1 cellular context compared by ENCODE assay signal in genomic region chr17:35141681-35142466, GRCh38.
A peak's percentile ranks its signal among the peaks of the same experiment; 100 is the strongest.
TF ChIP-seq lines count a peak whose summit lies in the region.

TSS of gene NLE1 (minus strand) at chr17:35142303. CDS start at chr17:35142275, 28 bp downstream.

TF ChIP-seq in HepG2, 621 proteins besides CTCF, POLR2A, EP300 and RAD21 (continued from another document and continues in another):
- TF ChIP-seq ZBTB10 (CRISPR knock-in tag; IDR thresholded peaks at IDR 0.05; ENCODE audit: borderline replicate concordance) (no peak), PRMT3 (CRISPR knock-in tag; IDR thresholded peaks at IDR 0.05; ENCODE audit: borderline replicate concordance, low read depth) (no peak), ZNF441 (CRISPR knock-in tag; IDR thresholded peaks at IDR 0.05; ENCODE audit: borderline replicate concordance) (0 out of 2 replicates have a peak, but pooled peaks have one; percentile 48), ZBTB14 (CRISPR knock-in tag; IDR thresholded peaks at IDR 0.05) (peak; percentile 48; the same call in 1 of the 2 replicates), CEBPB (IDR thresholded peaks at IDR 0.05; ENCODE audit: borderline replicate concordance, low read depth, low read length) (no peak), ZNF550 (CRISPR knock-in tag; IDR thresholded peaks at IDR 0.05; ENCODE audit: borderline replicate concordance) (0 out of 2 replicates have a peak, but pooled peaks have one; percentile 67), YEATS4 (CRISPR knock-in tag; IDR thresholded peaks at IDR 0.05; ENCODE audit: borderline replicate concordance) (peak; percentile 97), MYPOP (CRISPR knock-in tag; IDR thresholded peaks at IDR 0.05) (peak; percentile 66; the same call in 1 of the 2 replicates), SAP130 (CRISPR knock-in tag; IDR thresholded peaks at IDR 0.05; ENCODE audit: low read depth) (peak; percentile 98), ATF2 (CRISPR knock-in tag; IDR thresholded peaks at IDR 0.05) (peak; percentile 85; the same call in 1 of the 2 replicates), ZNF878 (CRISPR knock-in tag; IDR thresholded peaks at IDR 0.05) (no peak), TFAP4 (IDR thresholded peaks at IDR 0.05; ENCODE audit: borderline replicate concordance, low read depth) (0 out of 2 replicates have a peak, but pooled peaks have one; percentile 39), ISX (CRISPR knock-in tag; conservative IDR thresholded peaks at IDR 0.05) (no peak), HNF4A (CRISPR knock-in tag; IDR thresholded peaks at IDR 0.05) (no peak), KLF15 (CRISPR knock-in tag; IDR thresholded peaks at IDR 0.05; ENCODE audit: borderline replicate concordance) (no peak), RARA (CRISPR knock-in tag; IDR thresholded peaks at IDR 0.05) (0 out of 2 replicates have a peak, but pooled peaks have one; percentile 41), MTF2 (CRISPR knock-in tag; IDR thresholded peaks at IDR 0.05; ENCODE audit: borderline replicate concordance) (0 out of 2 replicates have a peak, but pooled peaks have one; percentile 48), MEF2D (CRISPR knock-in tag; IDR thresholded peaks at IDR 0.05) (peak; percentile 58; the same call in 1 of the 2 replicates), GABPA (IDR thresholded peaks at IDR 0.05; ENCODE audit: low read depth, low read length) (peak; percentile 42), GABPA (CRISPR knock-in tag; IDR thresholded peaks at IDR 0.05; ENCODE audit: low read depth) (peak; percentile 71), ZNF207 (IDR thresholded peaks at IDR 0.05; ENCODE audit: borderline replicate concordance) (no peak), NFE2 (CRISPR knock-in tag; IDR thresholded peaks at IDR 0.05) (no peak), BRF2 (CRISPR knock-in tag; IDR thresholded peaks at IDR 0.05) (no peak), PLRG1 (conservative IDR thresholded peaks at IDR 0.05) (no peak), THAP9 (CRISPR knock-in tag; IDR thresholded peaks at IDR 0.05; ENCODE audit: borderline replicate concordance) (peak; percentile 88; the same call in 1 of the 2 replicates), BATF2 (CRISPR knock-in tag; IDR thresholded peaks at IDR 0.05) (peak; percentile 88), ASH2L (IDR thresholded peaks at IDR 0.05; ENCODE audit: insufficient read length, low read depth, low read length) (peak; percentile 82), ZNF292 (CRISPR knock-in tag; IDR thresholded peaks at IDR 0.05; ENCODE audit: borderline replicate concordance, low read depth) (no peak), ZFAT (CRISPR knock-in tag; conservative IDR thresholded peaks at IDR 0.05) (no peak), ZNF674 (CRISPR knock-in tag; IDR thresholded peaks at IDR 0.05; ENCODE audit: low read depth) (peak; percentile 79; the same call in 1 of the 2 replicates), NR3C1 (CRISPR knock-in tag; IDR thresholded peaks at IDR 0.05) (no peak), NFE2L2 (IDR thresholded peaks at IDR 0.05; ENCODE audit: low read length) (no peak), AHR (CRISPR knock-in tag; IDR thresholded peaks at IDR 0.05) (peak; percentile 89; the same call in 1 of the 2 replicates), ZNF337 (CRISPR knock-in tag; IDR thresholded peaks at IDR 0.05; ENCODE audit: borderline replicate concordance, low read depth) (no peak), ZNF670 (CRISPR knock-in tag; IDR thresholded peaks at IDR 0.05; ENCODE audit: borderline replicate concordance) (no peak), CC2D1A (CRISPR knock-in tag; IDR thresholded peaks at IDR 0.05) (no peak), ZFP82 (CRISPR knock-in tag; IDR thresholded peaks at IDR 0.05; ENCODE audit: borderline replicate concordance) (no peak), PITX1 (CRISPR knock-in tag; IDR thresholded peaks at IDR 0.05) (peak; percentile 89), CEBPZ (IDR thresholded peaks at IDR 0.05; ENCODE audit: low read length) (no peak), TBX2 (CRISPR knock-in tag; IDR thresholded peaks at IDR 0.05; ENCODE audit: borderline replicate concordance) (peak; percentile 87), FOXA3 (CRISPR knock-in tag; IDR thresholded peaks at IDR 0.05) (peak; percentile 68; the same call in 1 of the 2 replicates), ZNF33A (CRISPR knock-in tag; IDR thresholded peaks at IDR 0.05; ENCODE audit: borderline replicate concordance) (no peak), ZNF749 (CRISPR knock-in tag; IDR thresholded peaks at IDR 0.05; ENCODE audit: borderline replicate concordance) (peak; percentile 74), HNRNPK (IDR thresholded peaks at IDR 0.05; ENCODE audit: low read depth, low read length, poor library complexity, severe bottlenecking) (peak; percentile 69), ZNF75D (CRISPR knock-in tag; IDR thresholded peaks at IDR 0.05; ENCODE audit: borderline replicate concordance) (no peak), ZNF143 (CRISPR knock-in tag; IDR thresholded peaks at IDR 0.05) (no peak), ZSCAN25 (CRISPR knock-in tag; IDR thresholded peaks at IDR 0.05) (peak; percentile 65; the same call in 1 of the 2 replicates), NBN (conservative IDR thresholded peaks at IDR 0.05) (no peak), PTBP1 (IDR thresholded peaks at IDR 0.05; ENCODE audit: low read depth, low read length, poor library complexity, severe bottlenecking) (no peak), MTERF4 (CRISPR knock-in tag; IDR thresholded peaks at IDR 0.05) (no peak), ZNF3 (CRISPR knock-in tag; IDR thresholded peaks at IDR 0.05) (no peak), THAP11 (CRISPR knock-in tag; IDR thresholded peaks at IDR 0.05) (peak; percentile 88), ZSCAN21 (CRISPR knock-in tag; IDR thresholded peaks at IDR 0.05; ENCODE audit: borderline replicate concordance) (peak; percentile 53)
